Comparison of ENCODE assay signal across 1 cellular context in genomic region chr1:48654606-48655210, GRCh38.
TF ChIP-seq lines count a peak whose summit lies in the region.

No MANE protein-coding gene starts in this region.

TF ChIP-seq in H1, 55 proteins besides CTCF, POLR2A, EP300 and RAD21 (continued from another document):
- TF ChIP-seq ATF2 (IDR thresholded peaks at IDR 0.05; ENCODE audit: low read length) (no peak), TEAD4 (IDR thresholded peaks at IDR 0.05; ENCODE audit: low read depth, low read length) (no peak), CHD1 (IDR thresholded peaks at IDR 0.05; ENCODE audit: low read depth, low read length) (no peak), SP1 (IDR thresholded peaks at IDR 0.05; ENCODE audit: low read depth, low read length) (no peak), TBP (IDR thresholded peaks at IDR 0.05; ENCODE audit: low read depth, low read length) (no peak), SRF (IDR thresholded peaks at IDR 0.05; ENCODE audit: low read depth, low read length) (no peak)
